9 cellular contexts compared by ENCODE assay signal in the genomic region with DNA sequence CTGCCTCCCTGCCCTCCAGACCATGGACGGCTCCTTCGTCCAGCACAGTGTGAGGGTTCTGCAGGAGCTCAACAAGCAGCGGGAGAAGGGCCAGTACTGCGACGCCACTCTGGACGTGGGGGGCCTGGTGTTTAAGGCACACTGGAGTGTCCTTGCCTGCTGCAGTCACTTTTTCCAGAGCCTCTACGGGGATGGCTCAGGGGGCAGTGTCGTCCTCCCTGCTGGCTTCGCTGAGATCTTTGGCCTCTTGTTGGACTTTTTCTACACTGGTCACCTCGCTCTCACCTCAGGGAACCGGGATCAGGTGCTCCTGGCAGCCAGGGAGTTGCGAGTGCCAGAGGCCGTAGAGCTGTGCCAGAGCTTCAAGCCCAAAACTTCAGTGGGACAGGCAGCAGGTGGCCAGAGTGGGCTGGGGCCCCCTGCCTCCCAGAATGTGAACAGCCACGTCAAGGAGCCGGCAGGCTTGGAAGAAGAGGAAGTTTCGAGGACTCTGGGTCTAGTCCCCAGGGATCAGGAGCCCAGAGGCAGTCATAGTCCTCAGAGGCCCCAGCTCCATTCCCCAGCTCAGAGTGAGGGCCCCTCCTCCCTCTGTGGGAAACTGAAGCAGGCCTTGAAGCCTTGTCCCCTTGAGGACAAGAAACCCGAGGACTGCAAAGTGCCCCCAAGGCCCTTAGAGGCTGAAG. TPM values are rescaled to one million over a fixed set of nuclear protein-coding genes. Genes with fewer than 3 reads are reported as not detected.
DNase-seq lines count a peak whose midpoint lies in the region; ATAC-seq and TF ChIP-seq lines count a peak whose summit lies in the region.
"Had no signal": no experiment of that assay in that cellular context is flagged by ENCODE, and none has a peak within 500 bp of the region (broad histone marks: within the 10 kb centered on the region; RNA-seq: fewer than 3 reads in every experiment).

No MANE protein-coding gene starts in this region.

- TF ChIP-seq POLR2A in HCT116 (IDR thresholded peaks at IDR 0.05; ENCODE audit: borderline replicate concordance, extremely low read depth, insufficient read depth, insufficient read length) (no peak), stomach (IDR thresholded peaks at IDR 0.05) (no peak)

- H3K9me3 Mint-ChIP-seq in activated naive CD8-positive, alpha-beta T cell treated with anti-CD3 and anti-CD28 coated beads, Interleukin-2, amount 10 ng/mL, durations not matched to agents 7 days and 5 days = no peaks in the 10 kb centered on the region

- intact Hi-C loops in HCT116 (cut with micrococcal nuclease) = no loop called here
- intact Hi-C loops in stomach (cut with DNase I; ENCODE audit: low total_unique reads) = no loop called here

- H3K79me2 ChIP-seq in HCT116 (ENCODE audit: insufficient read depth, low read length) = peaks cover 30% of the 10 kb centered on the region

- peaks cover 25% of the 10 kb centered on the region for H3K4me1 Mint-ChIP-seq in activated naive CD8-positive, alpha-beta T cell treated with anti-CD3 and anti-CD28 coated beads, Interleukin-2, amount 10 ng/mL, durations not matched to agents 7 days and 5 days

- peaks cover 3% of the 10 kb centered on the region for H3K36me3 Mint-ChIP-seq in activated naive CD8-positive, alpha-beta T cell treated with anti-CD3 and anti-CD28 coated beads, Interleukin-2, amount 10 ng/mL, durations not matched to agents 7 days and 5 days

- DNase-seq in 8988T = peak; percentile 45
- no peak for DNase-seq in HCT116 (ENCODE audit: low read depth, low spot score)
- DNase-seq in activated naive CD8-positive, alpha-beta T cell treated with anti-CD3 and anti-CD28 coated beads, Interleukin-2, amount 10 ng/mL, durations not matched to agents 7 days and 5 days = no peak
- no peak for DNase-seq in stomach
- no peak for DNase-seq in GM13977 (ENCODE audit: low spot score)
- no peak for DNase-seq in kidney glomerular epithelial cell (lab: John Stamatoyannopoulos, UW)

- no peaks in the 10 kb centered on the region for H3K27me3 ChIP-seq in HCT116 (ENCODE audit: insufficient read depth, low read length)
- H3K27me3 ChIP-seq in iPS-15b (ENCODE audit: control insufficient read depth, insufficient read depth, low read length) = no peaks in the 10 kb centered on the region
- no peaks in the 10 kb centered on the region for H3K27me3 ChIP-seq in stomach

- H3K9ac ChIP-seq in HCT116 (ENCODE audit: low read length) (peak overlapping the region; percentile 74), iPS-15b (ENCODE audit: low read depth, low read length) (no peak overlapping the region)

- 9 to 18% (median 13%) methylated on average over 16 to 17 of the region's 17 CpGs for WGBS in stomach, 5 donors

- TSS peak; percentile 52 for BruUV-seq in HCT116 (replicated peaks; lab: Mats Ljungman, UMichigan)

- no peaks in the 10 kb centered on the region for H3K9me3 ChIP-seq in HCT116 (ENCODE audit: control insufficient read depth in 1 of 2, insufficient read depth in 1 of 2, low read depth in 1 of 2, low read length in 2 of 2)
- no peaks in the 10 kb centered on the region for H3K9me3 ChIP-seq in iPS-15b (ENCODE audit: control insufficient read depth, insufficient read depth, low read length)
- no peaks in the 10 kb centered on the region for H3K9me3 ChIP-seq in stomach

- no peak for TF ChIP-seq EP300 in stomach (IDR thresholded peaks at IDR 0.05)

- TF ChIP-seq CTCF in HCT116 (IDR thresholded peaks at IDR 0.05 in 2 of 3, conservative IDR thresholded peaks at IDR 0.05 in 1 of 3; ENCODE audit: borderline replicate concordance in 1 of 3, insufficient read depth in 1 of 3, low read depth in 2 of 3, low read length in 2 of 3) (peak in 2 of 3 experiments; percentile 26 to 27; a peak in 2 of 6 replicates), stomach (IDR thresholded peaks at IDR 0.05) (no peak), GM13977 (IDR thresholded peaks at IDR 0.05; ENCODE audit: extremely low read depth, insufficient read depth, missing control alignments) (no peak)

- no peaks in the 10 kb centered on the region for H4K20me1 ChIP-seq in HCT116 (ENCODE audit: insufficient read depth)

- peaks cover 14 to 23% of the 10 kb centered on the region in 2 experiments for H3K4me1 ChIP-seq in HCT116 (ENCODE audit: control insufficient read depth in 1 of 2, insufficient read depth in 2 of 2, low read length in 2 of 2)
- H3K4me1 ChIP-seq in iPS-15b (ENCODE audit: control insufficient read depth, insufficient read depth, low read length) = peaks cover 4% of the 10 kb centered on the region
- H3K4me1 ChIP-seq in stomach = peaks cover 32 to 60% (median 52%) of the 10 kb centered on the region in 4 donors

- no peak for TF ChIP-seq RAD21 in HCT116 (IDR thresholded peaks at IDR 0.05; ENCODE audit: low read depth)

- no peaks in the 10 kb centered on the region for H3K9me2 ChIP-seq in HCT116 (ENCODE audit: insufficient read depth)

- RAD21 ChIA-PET in HCT116 (lab: Charles Lee; ENCODE audit: low non-redundant PET in 1 of 2, low total read pairs in 2 of 2, uncharacterized antibody in 2 of 2, unreplicated experiment in 2 of 2) = no interaction called here

- no peak overlapping the region for H2AFZ ChIP-seq in HCT116 (ENCODE audit: low read depth, low read length, poor library complexity, severe bottlenecking)

- peak overlapping the region; percentile 48 for H3K27ac ChIP-seq in HCT116 (ENCODE audit: low read depth, low read length)
- peak overlapping the region; percentile 94 to 99 (median 98) for H3K27ac ChIP-seq in stomach

- peak; percentile 14 for ATAC-seq in HCT116
- no peak for ATAC-seq in activated naive CD8-positive, alpha-beta T cell treated with anti-CD3 and anti-CD28 coated beads, Interleukin-2, amount 10 ng/mL, durations not matched to agents 7 days and 5 days (ENCODE audit: low read depth)
- no peak for ATAC-seq in GM21786 (IDR thresholded peaks at IDR 0.05; ENCODE audit: unreplicated experiment)

- POLR2A ChIA-PET in HCT116 (lab: Charles Lee) = interaction anchor here (0.7 to 1.6 kb wide), 2 partner anchors 21 to 46 kb away, joined by 3 to 10 read pairs; partner anchors contain the start of gene KLHL21
- POLR2A ChIA-PET in activated naive CD8-positive, alpha-beta T cell treated with anti-CD3 and anti-CD28 coated beads, Interleukin-2, amount 10 ng/mL, durations not matched to agents 7 days and 5 days (lab: Charles Lee) = interaction anchor here (0.8 to 4.9 kb wide), 8 partner anchors 10 to 90 kb away, joined by 4 to 41 read pairs (median 7); partner anchors contain the start of genes KLHL21, NOL9, PHF13 and PLEKHG5

- peak overlapping the region; percentile 98 for H3K27ac Mint-ChIP-seq in activated naive CD8-positive, alpha-beta T cell treated with anti-CD3 and anti-CD28 coated beads, Interleukin-2, amount 10 ng/mL, durations not matched to agents 7 days and 5 days

- CTCF ChIA-PET in HCT116 (lab: Charles Lee) = interaction anchor here (1.7 kb wide), 1 partner anchor 26 kb away, joined by 4 read pairs; the partner anchor contains the start of gene NOL9

- H3K4me2 ChIP-seq in HCT116 (ENCODE audit: low read length) = peak overlapping the region; percentile 84

- H3K4me3 ChIP-seq in HCT116 (replicated peaks in 1 of 2; ENCODE audit: low read depth in 1 of 2, low read length in 2 of 2) (peak overlapping the region; percentile 79 to 91), iPS-15b (ENCODE audit: low read depth, low read length) (peak overlapping the region; percentile 72), stomach (peak overlapping the region; percentile 74 to 97 (median 92))

- in situ Hi-C loops in GM13977 (cut with MboI; ENCODE audit: low pct_unique_long_range_greater_than_20kb, low sequenced_read_pairs, unreplicated experiment) = no loop called here

- peak overlapping the region; percentile 97 for H3K4me3 Mint-ChIP-seq in activated naive CD8-positive, alpha-beta T cell treated with anti-CD3 and anti-CD28 coated beads, Interleukin-2, amount 10 ng/mL, durations not matched to agents 7 days and 5 days

- peaks cover 0 to 2% of the 10 kb centered on the region in 2 experiments; a peak in 1 of 4 replicates for H3K36me3 ChIP-seq in HCT116 (ENCODE audit: control insufficient read depth in 1 of 2, insufficient read depth in 2 of 2, low read length in 2 of 2)
- no peaks in the 10 kb centered on the region for H3K36me3 ChIP-seq in iPS-15b (ENCODE audit: control insufficient read depth, insufficient read depth, low read length)
- peaks cover 0 to 5% (median under 1%) of the 10 kb centered on the region in 4 donors for H3K36me3 ChIP-seq in stomach

- H3K27me3 Mint-ChIP-seq in activated naive CD8-positive, alpha-beta T cell treated with anti-CD3 and anti-CD28 coated beads, Interleukin-2, amount 10 ng/mL, durations not matched to agents 7 days and 5 days = peaks cover 2% of the 10 kb centered on the region

TF ChIP-seq in HCT116, 20 proteins besides CTCF, POLR2A, EP300 and RAD21 (continues in another document):
- TF ChIP-seq SIN3A (IDR thresholded peaks at IDR 0.05; ENCODE audit: low read depth) = no peak
- TF ChIP-seq POLR2AphosphoS5 (IDR thresholded peaks at IDR 0.05; ENCODE audit: low read depth, low read length) = no peak

RNA-seq across cellular contexts. Expression of gene ZBTB48, which starts 0.9 kb away (rescaled TPM):
- total RNA-seq in HCT116 (2021; ENCODE audit: unreplicated experiment) = 41.9 TPM
- polyA plus RNA-seq in HCT116 (2012) = 40.3 and 43.8 TPM in 2 replicates
- total RNA-seq in activated naive CD8-positive, alpha-beta T cell treated with anti-CD3 and anti-CD28 coated beads, Interleukin-2, amount 10 ng/mL, durations not matched to agents 7 days and 5 days = 10 to 100 TPM; 42.7 to 52.9 TPM
- 100 to 1,000 TPM in 1 of 5 donors, 10 to 100 TPM in 4; 22.6 to 139 (median 25.7) TPM for total RNA-seq in stomach
- 10 to 100 TPM; 34.8 to 64.4 (median 61.3) TPM for polyA plus RNA-seq in stomach

RNA-seq across cellular contexts. Expression of gene KLHL21, which starts 21.9 kb away (rescaled TPM):
- total RNA-seq in HCT116 (2021; ENCODE audit: unreplicated experiment) (27.5 TPM), stomach (10 to 100 TPM; 13.0 to 59.8 (median 34.5) TPM)
- polyA plus RNA-seq in HCT116 (2012) = 15.5 and 32.6 TPM in 2 replicates
- 10 to 100 TPM; 39.0 to 42.0 TPM for total RNA-seq in activated naive CD8-positive, alpha-beta T cell treated with anti-CD3 and anti-CD28 coated beads, Interleukin-2, amount 10 ng/mL, durations not matched to agents 7 days and 5 days
- 10 to 100 TPM in 1 of 3 donors, 1 to 10 TPM in 2; 9.2 to 15.4 (median 9.8) TPM for polyA plus RNA-seq in stomach

RNA-seq across cellular contexts. Expression of gene TAS1R1, which starts 25.6 kb away (rescaled TPM):
- total RNA-seq in HCT116 (2021; ENCODE audit: unreplicated experiment) (not detected), stomach (not detected)
- polyA plus RNA-seq in HCT116 (2012) = 0.10 and 0.12 TPM in 2 replicates
- total RNA-seq in activated naive CD8-positive, alpha-beta T cell treated with anti-CD3 and anti-CD28 coated beads, Interleukin-2, amount 10 ng/mL, durations not matched to agents 7 days and 5 days = not detected
- under 1 TPM in 2 of 3 donors, not detected in 1; 0.08 to 0.12 TPM for polyA plus RNA-seq in stomach
- total RNA-seq: lung microvascular endothelial cell had no signal

RNA-seq across cellular contexts. Expression of gene NOL9, which starts 26.4 kb away (rescaled TPM):
- 46.4 TPM for total RNA-seq in HCT116 (2021; ENCODE audit: unreplicated experiment)
- polyA plus RNA-seq in HCT116 (2012) = 6.0 and 8.2 TPM in 2 replicates
- total RNA-seq in activated naive CD8-positive, alpha-beta T cell treated with anti-CD3 and anti-CD28 coated beads, Interleukin-2, amount 10 ng/mL, durations not matched to agents 7 days and 5 days = 10 to 100 TPM; 37.6 to 40.8 TPM
- 100 to 1,000 TPM in 1 of 5 donors, 10 to 100 TPM in 4; 19.7 to 150 (median 42.0) TPM for total RNA-seq in stomach
- 1 to 10 TPM; 2.7 to 4.0 (median 2.9) TPM for polyA plus RNA-seq in stomach

RNA-seq across cellular contexts. Expression of gene PHF13, which starts 32.8 kb away (rescaled TPM):
- total RNA-seq in HCT116 (2021; ENCODE audit: unreplicated experiment) = 25.8 TPM
- 10.6 and 13.7 TPM in 2 replicates for polyA plus RNA-seq in HCT116 (2012)
- total RNA-seq in activated naive CD8-positive, alpha-beta T cell treated with anti-CD3 and anti-CD28 coated beads, Interleukin-2, amount 10 ng/mL, durations not matched to agents 7 days and 5 days = 10 to 100 TPM; 12.1 TPM
- total RNA-seq in stomach = 10 to 100 TPM in 2 of 5 donors, 1 to 10 TPM in 3; 2.7 to 16.9 (median 7.5) TPM
- 1 to 10 TPM; 4.5 to 6.7 (median 5.7) TPM for polyA plus RNA-seq in stomach

Comparison
In these comparisons a context has a peak if more than half of its experiments do, and no peak if none do; other contexts are left out.
1. CTCF ChIP-seq: peak in HCT116 (2 of 3); none in stomach (0 of 7) and GM13977 (single experiment).
2. Peak in every context shown above with its lines, with median percentiles within 50 percentile points of each other: H3K4me3 ChIP-seq.